ENCODE assay signal across 8 cellular contexts in genomic region chr5:43603535-43604363, GRCh38. TPM values are rescaled to one million over a fixed set of nuclear protein-coding genes. Genes with fewer than 3 reads are reported as not detected.
A peak's percentile ranks its signal among the peaks of the same experiment; 100 is the strongest.
DNase-seq lines count a peak whose midpoint lies in the region; ATAC-seq and TF ChIP-seq lines count a peak whose summit lies in the region.

No MANE protein-coding gene starts in this region.

- CTCF ChIA-PET in activated CD4-positive, alpha-beta memory T cell treated with anti-CD3 and anti-CD28 coated beads, Interleukin-2, amount 10 ng/mL, durations not matched to agents 7 days and 5 days (lab: Charles Lee), result interaction anchor here (1.2 to 2.7 kb wide), 6 partner anchors 8 to 119 kb away, joined by 3 to 23 read pairs (median 9); partner anchors contain the start of genes C5orf34 and TMEM267

- H3K4me3 Mint-ChIP-seq in activated CD4-positive, alpha-beta memory T cell treated with anti-CD3 and anti-CD28 coated beads, Interleukin-2, amount 10 ng/mL, durations not matched to agents 7 days and 5 days, result peak overlapping the region; percentile 91

- DNase-seq in AG09309 (ENCODE audit: low read depth) (no peak), NCI-H524 treated with DMSO at 0.1 percent for 48 hours (lab: John Stamatoyannopoulos, UW) (peak; percentile 39), medulla oblongata (ENCODE audit: extremely low spot score) (peak; percentile 67)
- peak; percentile 81 for DNase-seq in activated CD4-positive, alpha-beta memory T cell treated with anti-CD3 and anti-CD28 coated beads, Interleukin-2, amount 10 ng/mL, durations not matched to agents 7 days and 5 days
- peak; percentile 59 for DNase-seq in effector CD4-positive, alpha-beta T cell
- DNase-seq in stimulated activated CD8-positive, alpha-beta memory T cell treated with anti-CD3 and anti-CD28 coated beads, Interleukin-12 subunit alpha, Interleukin-12 subunit beta, amount 100 ng/mL, for 24 hours (ENCODE audit: extremely low read depth), result peak; percentile 32

- H3K27ac Mint-ChIP-seq in activated CD4-positive, alpha-beta memory T cell treated with anti-CD3 and anti-CD28 coated beads, Interleukin-2, amount 10 ng/mL, durations not matched to agents 7 days and 5 days, result peak overlapping the region; percentile 84

- ATAC-seq in GM19023 (IDR thresholded peaks at IDR 0.05; ENCODE audit: unreplicated experiment), result peak; percentile 35
- ATAC-seq in HG03280 (IDR thresholded peaks at IDR 0.05; ENCODE audit: unreplicated experiment), result peak; percentile 33

- peaks cover 42% of the 10 kb centered on the region for H3K4me1 Mint-ChIP-seq in activated CD4-positive, alpha-beta memory T cell treated with anti-CD3 and anti-CD28 coated beads, Interleukin-2, amount 10 ng/mL, durations not matched to agents 7 days and 5 days

- no peaks in the 10 kb centered on the region for H3K9me3 Mint-ChIP-seq in activated CD4-positive, alpha-beta memory T cell treated with anti-CD3 and anti-CD28 coated beads, Interleukin-2, amount 10 ng/mL, durations not matched to agents 7 days and 5 days

- TF ChIP-seq CTCF in AG09309 (IDR thresholded peaks at IDR 0.05; ENCODE audit: control insufficient read depth, insufficient read depth, low read depth, low read length, missing control alignments), result peak; percentile 4

- POLR2A ChIA-PET in activated CD4-positive, alpha-beta memory T cell treated with anti-CD3 and anti-CD28 coated beads, Interleukin-2, amount 10 ng/mL, durations not matched to agents 7 days and 5 days (lab: Charles Lee), result interaction anchor here (0.8 to 5.1 kb wide), 36 partner anchors 9 to 1205 kb away, joined by 3 to 104 read pairs (median 4); partner anchors contain the start of genes C5orf34, HMGCS1, TMEM267 and ZNF131

- H3K4me3 ChIP-seq in AG09309 (ENCODE audit: control insufficient read depth, low read depth, low read length), result peak overlapping the region; percentile 83

- no peaks in the 10 kb centered on the region for H3K27me3 Mint-ChIP-seq in activated CD4-positive, alpha-beta memory T cell treated with anti-CD3 and anti-CD28 coated beads, Interleukin-2, amount 10 ng/mL, durations not matched to agents 7 days and 5 days

- peaks cover 33% of the 10 kb centered on the region for H3K36me3 Mint-ChIP-seq in activated CD4-positive, alpha-beta memory T cell treated with anti-CD3 and anti-CD28 coated beads, Interleukin-2, amount 10 ng/mL, durations not matched to agents 7 days and 5 days (ENCODE audit: low read depth)

RNA-seq across cellular contexts. Expression of gene NNT, which starts 0.8 kb away (rescaled TPM):
- 100 to 1,000 TPM in 1 of 2 experiments, 10 to 100 TPM in 1; 96.4 to 110 TPM for total RNA-seq in activated CD4-positive, alpha-beta memory T cell treated with anti-CD3 and anti-CD28 coated beads, Interleukin-2, amount 10 ng/mL, durations not matched to agents 7 days and 5 days

RNA-seq across cellular contexts. Expression of gene PAIP1, which starts 46.9 kb away (rescaled TPM):
- total RNA-seq in activated CD4-positive, alpha-beta memory T cell treated with anti-CD3 and anti-CD28 coated beads, Interleukin-2, amount 10 ng/mL, durations not matched to agents 7 days and 5 days, result 10 to 100 TPM; 37.0 to 38.8 TPM
